ENCODE assay signal across 21 cellular contexts in genomic region chr5:177981296-177982071, GRCh38. TPM values are rescaled to one million over a fixed set of nuclear protein-coding genes. Genes with fewer than 3 reads are reported as not detected.
"Had no signal": no experiment of that assay in that cellular context is flagged by ENCODE, and none has a peak within 500 bp of the region (broad histone marks: within the 10 kb centered on the region; RNA-seq: fewer than 3 reads in every experiment).

No MANE protein-coding gene starts in this region.

- H3K4me1 ChIP-seq: foreskin keratinocyte, sigmoid colon, upper lobe of right lung had no signal

- H3K36me3 ChIP-seq: brain microvascular endothelial cell, sigmoid colon, thoracic aorta, upper lobe of right lung had no signal

- FAIRE-seq: colon, islet of Langerhans had no signal

- H3K4me2 ChIP-seq: hepatocyte had no signal

- H3K4me3 ChIP-seq: dorsolateral prefrontal cortex, hepatocyte, lung, sigmoid colon, thoracic aorta, upper lobe of right lung had no signal

- H3K27me3 ChIP-seq: hepatocyte had no signal

- DNase-seq: activated CD4-positive, CD25-positive, alpha-beta regulatory T cell treated with anti-CD3 and anti-CD28 coated beads, Interleukin-2, amount 50 U/mL, for 72 hours; activated naive CD4-positive, alpha-beta T cell treated with Interleukin-2 at 50 U/mL for 16 hours; anterior cingulate cortex; brain microvascular endothelial cell; central memory CD4-positive, alpha-beta T cell; nucleus accumbens; sigmoid colon had no signal

- H3K27ac ChIP-seq: brain microvascular endothelial cell, epithelial cell of prostate, foreskin keratinocyte, hepatocyte, sigmoid colon, thoracic aorta, upper lobe of right lung had no signal

- H3K9me3 ChIP-seq: sigmoid colon, thoracic aorta, upper lobe of right lung had no signal

RNA-seq across cellular contexts. Expression of gene PROP1, which starts 14.6 kb away (rescaled TPM):
- total RNA-seq: activated T-helper 1 cell treated with anti-CD3 and anti-CD28 coated beads, Interleukin-12 subunit alpha, Interleukin-12 subunit beta, Interleukin-2, Interleukin-4 antibody, amounts not matched to agents 30 ng/mL and 10 ng/mL and 1 ng/mL, durations not matched to agents 14 hours and 24 hours and 36 hours; fibroblast of lung; foreskin keratinocyte; hepatocyte; left colon; lung; natural killer cell treated with Interleukin-12 subunit alpha and Interleukin-12 subunit beta and Interleukin-15 and Interleukin-18, amount 100 ng/mL, for 72 hours; sigmoid colon; T-helper 1 cell treated with Interleukin-12 subunit alpha and Interleukin-12 subunit beta and Interleukin-4 antibody, amounts not matched to agents 30 ng/mL and 1 ng/mL, for 36 hours; thoracic aorta; upper lobe of right lung had no signal
- polyA plus RNA-seq: fibroblast of lung, foreskin keratinocyte, lung, sigmoid colon had no signal
